In genomic region chr1:66247415-66248208, GRCh38 we compare ENCODE assay signal across 10 cellular contexts.
DNase-seq lines count a peak whose midpoint lies in the region; ATAC-seq and TF ChIP-seq lines count a peak whose summit lies in the region.
"Had no signal": no experiment of that assay in that cellular context is flagged by ENCODE, and none has a peak within 500 bp of the region (broad histone marks: within the 10 kb centered on the region; RNA-seq: fewer than 3 reads in every experiment).

No MANE protein-coding gene starts in this region.

- no peaks in the 10 kb centered on the region for H3K36me3 Mint-ChIP-seq in activated T-cell treated with anti-CD3 and anti-CD28 coated beads, Interleukin-2, amount 50 U/mL, for 24 hours (ENCODE audit: low read depth)
- H3K36me3 Mint-ChIP-seq in activated T-helper 1 cell treated with anti-CD3 and anti-CD28 coated beads, Interleukin-12 subunit alpha, Interleukin-12 subunit beta, Interleukin-2, Interleukin-4 antibody, amounts not matched to agents 30 ng/mL and 10 ng/mL and 1 ng/mL, durations not matched to agents 14 hours and 24 hours and 36 hours (ENCODE audit: low read depth) = no peaks in the 10 kb centered on the region
- H3K36me3 Mint-ChIP-seq in CD14-positive monocyte = no peaks in the 10 kb centered on the region

- intact Hi-C loops in activated T-helper 1 cell treated with anti-CD3 and anti-CD28 coated beads, Interleukin-12 subunit alpha, Interleukin-12 subunit beta, Interleukin-2, Interleukin-4 antibody, amounts not matched to agents 30 ng/mL and 10 ng/mL and 1 ng/mL, durations not matched to agents 14 hours and 24 hours and 36 hours (cut with micrococcal nuclease) = loop anchor here (1.0 to 10.0 kb wide), 11 partner anchors 24 to 853 kb away; partner anchors contain the start of genes LEPR and LEPROT
- intact Hi-C loops in tibial artery (cut with DNase I; ENCODE audit: low total_unique reads) = loop anchor here (5.0 kb wide), 1 partner anchor 50 kb away; no protein-coding TSS in a partner anchor
- intact Hi-C loops in CD14-positive monocyte (cut with micrococcal nuclease) = no loop called here

- DNase-seq in activated T-cell treated with anti-CD3 and anti-CD28 coated beads, Interleukin-2, amount 50 U/mL, for 24 hours = peak; percentile 58
- no peak for DNase-seq in activated T-cell treated with anti-CD3 and anti-CD28 coated beads, Interleukin-2, amount 50 U/mL, for 1 hour
- peak; percentile 43 for DNase-seq in activated T-helper 1 cell treated with anti-CD3 and anti-CD28 coated beads, Interleukin-12 subunit alpha, Interleukin-12 subunit beta, Interleukin-2, Interleukin-4 antibody, amounts not matched to agents 30 ng/mL and 10 ng/mL and 1 ng/mL, durations not matched to agents 14 hours and 24 hours and 36 hours (ENCODE audit: low spot score)
- DNase-seq in tibial artery (no peak), kidney glomerular epithelial cell (lab: John Stamatoyannopoulos, UW) (no peak), CD14-positive monocyte (ENCODE audit: low spot score) (no peak), germinal center (ENCODE audit: low spot score) (no peak)
- DNase-seq: GOT3 had no signal

- H3K36me3 ChIP-seq in tibial artery = no peaks in the 10 kb centered on the region
- H3K36me3 ChIP-seq: esophagus muscularis mucosa had no signal

- no peaks in the 10 kb centered on the region for H3K27me3 ChIP-seq in tibial artery
- H3K27me3 ChIP-seq: esophagus muscularis mucosa had no signal

- peak overlapping the region; percentile 97 for H3K27ac Mint-ChIP-seq in activated T-cell treated with anti-CD3 and anti-CD28 coated beads, Interleukin-2, amount 50 U/mL, for 24 hours
- H3K27ac Mint-ChIP-seq in activated T-helper 1 cell treated with anti-CD3 and anti-CD28 coated beads, Interleukin-12 subunit alpha, Interleukin-12 subunit beta, Interleukin-2, Interleukin-4 antibody, amounts not matched to agents 30 ng/mL and 10 ng/mL and 1 ng/mL, durations not matched to agents 14 hours and 24 hours and 36 hours = peak overlapping the region; percentile 71
- no peak overlapping the region for H3K27ac Mint-ChIP-seq in CD14-positive monocyte

- H3K4me3 ChIP-seq in tibial artery = no peak overlapping the region
- H3K4me3 ChIP-seq: esophagus muscularis mucosa had no signal

- no peaks in the 10 kb centered on the region for H3K27me3 Mint-ChIP-seq in activated T-cell treated with anti-CD3 and anti-CD28 coated beads, Interleukin-2, amount 50 U/mL, for 24 hours
- H3K27me3 Mint-ChIP-seq in activated T-helper 1 cell treated with anti-CD3 and anti-CD28 coated beads, Interleukin-12 subunit alpha, Interleukin-12 subunit beta, Interleukin-2, Interleukin-4 antibody, amounts not matched to agents 30 ng/mL and 10 ng/mL and 1 ng/mL, durations not matched to agents 14 hours and 24 hours and 36 hours (ENCODE audit: insufficient read depth) = no peaks in the 10 kb centered on the region
- no peaks in the 10 kb centered on the region for H3K27me3 Mint-ChIP-seq in CD14-positive monocyte (ENCODE audit: low read depth in 3 of 3)

- no peaks in the 10 kb centered on the region for H3K9me3 ChIP-seq in tibial artery
- H3K9me3 ChIP-seq: esophagus muscularis mucosa had no signal

- TF ChIP-seq CTCF in tibial artery (IDR thresholded peaks at IDR 0.05) = no peak
- TF ChIP-seq CTCF in CD14-positive monocyte (IDR thresholded peaks at IDR 0.05) = no peak

- H3K4me1 Mint-ChIP-seq in activated T-cell treated with anti-CD3 and anti-CD28 coated beads, Interleukin-2, amount 50 U/mL, for 24 hours (ENCODE audit: low read depth) = peaks cover 10% of the 10 kb centered on the region
- peaks cover 58% of the 10 kb centered on the region for H3K4me1 Mint-ChIP-seq in activated T-helper 1 cell treated with anti-CD3 and anti-CD28 coated beads, Interleukin-12 subunit alpha, Interleukin-12 subunit beta, Interleukin-2, Interleukin-4 antibody, amounts not matched to agents 30 ng/mL and 10 ng/mL and 1 ng/mL, durations not matched to agents 14 hours and 24 hours and 36 hours (ENCODE audit: low read depth)
- peaks cover 22% of the 10 kb centered on the region for H3K4me1 Mint-ChIP-seq in CD14-positive monocyte

- H3K4me1 ChIP-seq in tibial artery = peaks cover 0 to 20% (median 9%) of the 10 kb centered on the region in 4 donors

- ATAC-seq in HG03139 (IDR thresholded peaks at IDR 0.05; ENCODE audit: unreplicated experiment) = peak; percentile 40

- peak overlapping the region; percentile 72 for H3K4me3 Mint-ChIP-seq in activated T-cell treated with anti-CD3 and anti-CD28 coated beads, Interleukin-2, amount 50 U/mL, for 24 hours
- H3K4me3 Mint-ChIP-seq in activated T-helper 1 cell treated with anti-CD3 and anti-CD28 coated beads, Interleukin-12 subunit alpha, Interleukin-12 subunit beta, Interleukin-2, Interleukin-4 antibody, amounts not matched to agents 30 ng/mL and 10 ng/mL and 1 ng/mL, durations not matched to agents 14 hours and 24 hours and 36 hours = peak overlapping the region; percentile 72
- peak overlapping the region in 1 of 2 donors; percentile 38 for H3K4me3 Mint-ChIP-seq in CD14-positive monocyte

- peak overlapping the region; percentile 16 to 30 for H3K27ac ChIP-seq in tibial artery
- H3K27ac ChIP-seq: esophagus muscularis mucosa had no signal

- H3K9me3 Mint-ChIP-seq in activated T-cell treated with anti-CD3 and anti-CD28 coated beads, Interleukin-2, amount 50 U/mL, for 24 hours = no peaks in the 10 kb centered on the region
- no peaks in the 10 kb centered on the region for H3K9me3 Mint-ChIP-seq in activated T-helper 1 cell treated with anti-CD3 and anti-CD28 coated beads, Interleukin-12 subunit alpha, Interleukin-12 subunit beta, Interleukin-2, Interleukin-4 antibody, amounts not matched to agents 30 ng/mL and 10 ng/mL and 1 ng/mL, durations not matched to agents 14 hours and 24 hours and 36 hours
- no peaks in the 10 kb centered on the region for H3K9me3 Mint-ChIP-seq in CD14-positive monocyte

Comparison
In these comparisons a context has a peak if more than half of its experiments do, and no peak if none do; other contexts are left out.
1. DNase-seq: peak in activated T-cell treated with anti-CD3 and anti-CD28 coated beads, Interleukin-2, amount 50 U/mL, for 24 hours (single experiment) and activated T-helper 1 cell treated with anti-CD3 and anti-CD28 coated beads, Interleukin-12 subunit alpha, Interleukin-12 subunit beta, Interleukin-2, Interleukin-4 antibody, amounts not matched to agents 30 ng/mL and 10 ng/mL and 1 ng/mL, durations not matched to agents 14 hours and 24 hours and 36 hours (single experiment); none in activated T-cell treated with anti-CD3 and anti-CD28 coated beads, Interleukin-2, amount 50 U/mL, for 1 hour (single experiment), tibial artery (0 of 2), kidney glomerular epithelial cell (single experiment), CD14-positive monocyte (single experiment) and germinal center (single experiment).
2. H3K27ac Mint-ChIP-seq: peak in activated T-cell treated with anti-CD3 and anti-CD28 coated beads, Interleukin-2, amount 50 U/mL, for 24 hours (single experiment) and activated T-helper 1 cell treated with anti-CD3 and anti-CD28 coated beads, Interleukin-12 subunit alpha, Interleukin-12 subunit beta, Interleukin-2, Interleukin-4 antibody, amounts not matched to agents 30 ng/mL and 10 ng/mL and 1 ng/mL, durations not matched to agents 14 hours and 24 hours and 36 hours (single experiment); none in CD14-positive monocyte (0 of 7).
3. intact Hi-C loops: an anchor here in activated T-helper 1 cell treated with anti-CD3 and anti-CD28 coated beads, Interleukin-12 subunit alpha, Interleukin-12 subunit beta, Interleukin-2, Interleukin-4 antibody, amounts not matched to agents 30 ng/mL and 10 ng/mL and 1 ng/mL, durations not matched to agents 14 hours and 24 hours and 36 hours (1.0 to 10.0 kb wide) and tibial artery (5.0 kb wide); none called in CD14-positive monocyte.